ENCODE assay signal across 8 cellular contexts in the genomic region with DNA sequence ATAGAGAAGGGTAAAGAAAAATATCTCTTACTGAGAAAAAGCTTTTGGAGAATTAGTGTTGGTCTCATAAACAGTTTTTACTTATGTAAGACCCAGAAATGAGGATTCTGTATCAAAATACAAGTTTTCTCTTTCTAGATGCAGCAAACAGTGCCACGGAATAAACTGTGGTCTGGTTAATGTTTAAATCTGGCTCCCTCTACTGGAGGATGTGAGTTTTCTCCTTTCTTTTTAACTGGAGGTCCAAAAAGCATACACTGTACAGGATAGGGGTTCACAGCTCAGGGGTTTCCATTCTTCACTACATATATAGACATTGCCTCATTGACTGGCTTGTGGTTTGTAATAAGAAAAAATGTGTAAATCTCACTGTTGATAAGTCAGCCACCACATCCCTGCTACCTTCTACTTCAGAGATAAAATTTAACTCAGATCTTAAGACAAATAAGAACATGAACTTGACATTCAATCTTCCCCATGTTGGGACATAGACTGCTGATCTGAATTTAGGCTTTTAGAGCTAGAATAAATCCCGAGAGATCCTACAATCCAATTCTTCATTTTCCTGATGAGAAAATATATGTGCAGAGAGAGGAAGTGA.
DNase-seq lines count a peak whose midpoint lies in the region; ATAC-seq and TF ChIP-seq lines count a peak whose summit lies in the region.

No MANE protein-coding gene starts in this region.

- H3K9ac ChIP-seq in GM23248 = no peak overlapping the region

- WGBS in GM23248 (ENCODE audit: low coverage in 1 of 2, low lambda C conversion rate in 2 of 2, missing lambda C conversion rate in 2 of 2), 2 experiments = 3 to 7% methylated on average over 2 of the region's 2 CpGs

- in situ Hi-C loops in GM23248 (cut with MboI) = no loop called here

- no peaks in the 10 kb centered on the region for H3K36me3 ChIP-seq in GM23248 (ENCODE audit: low read depth)
- H3K36me3 ChIP-seq in mucosa of descending colon (ENCODE audit: low read depth) = no peaks in the 10 kb centered on the region

- ATAC-seq in mucosa of descending colon = peak; percentile 65
- no peak for ATAC-seq in HG02840 (IDR thresholded peaks at IDR 0.05; ENCODE audit: low FRiP score, unreplicated experiment)

- peaks cover 18% of the 10 kb centered on the region for H3K27me3 Mint-ChIP-seq in activated CD4-positive, alpha-beta T cell treated with anti-CD3 and anti-CD28 coated beads, Interleukin-2, amount 10 ng/mL, durations not matched to agents 24 days and 14 days
- no peaks in the 10 kb centered on the region for H3K27me3 Mint-ChIP-seq in endothelial cell (ENCODE audit: unreplicated experiment)

- no peaks in the 10 kb centered on the region for H3K4me1 Mint-ChIP-seq in activated CD4-positive, alpha-beta T cell treated with anti-CD3 and anti-CD28 coated beads, Interleukin-2, amount 10 ng/mL, durations not matched to agents 24 days and 14 days
- no peaks in the 10 kb centered on the region for H3K4me1 Mint-ChIP-seq in endothelial cell (ENCODE audit: unreplicated experiment)

- no peaks in the 10 kb centered on the region for H4K20me1 ChIP-seq in GM23248 (ENCODE audit: insufficient read depth)

- no peaks in the 10 kb centered on the region for H3K36me3 Mint-ChIP-seq in activated CD4-positive, alpha-beta T cell treated with anti-CD3 and anti-CD28 coated beads, Interleukin-2, amount 10 ng/mL, durations not matched to agents 24 days and 14 days (ENCODE audit: low read depth)
- no peaks in the 10 kb centered on the region for H3K36me3 Mint-ChIP-seq in endothelial cell (ENCODE audit: low read depth, unreplicated experiment)

- H3K79me2 ChIP-seq in GM23248 (ENCODE audit: insufficient read depth) = no peaks in the 10 kb centered on the region

- H3K4me2 ChIP-seq in GM23248 (ENCODE audit: unreplicated experiment) = no peak overlapping the region

- no peaks in the 10 kb centered on the region for H3K9me2 ChIP-seq in GM23248 (ENCODE audit: insufficient read depth)

- no peaks in the 10 kb centered on the region for H3K27me3 ChIP-seq in GM23248 (replicated peaks; ENCODE audit: insufficient read depth)

- intact Hi-C loops in activated CD4-positive, alpha-beta T cell treated with anti-CD3 and anti-CD28 coated beads, Interleukin-2, amount 10 ng/mL, durations not matched to agents 24 days and 14 days (cut with micrococcal nuclease) = loop anchor here (1.0 to 2.0 kb wide), 3 partner anchors 111 to 496 kb away; a partner anchor contains a TSS
- intact Hi-C loops in mucosa of descending colon (cut with DNase I, micrococcal nuclease) = no loop called here

- H3K4me1 ChIP-seq in GM23248 (ENCODE audit: insufficient read depth) = peaks cover 19% of the 10 kb centered on the region
- no peaks in the 10 kb centered on the region for H3K4me1 ChIP-seq in mucosa of descending colon (ENCODE audit: low read depth)

- H3K4me3 Mint-ChIP-seq in activated CD4-positive, alpha-beta T cell treated with anti-CD3 and anti-CD28 coated beads, Interleukin-2, amount 10 ng/mL, durations not matched to agents 24 days and 14 days = no peak overlapping the region
- H3K4me3 Mint-ChIP-seq in endothelial cell (ENCODE audit: unreplicated experiment) = no peak overlapping the region

- TF ChIP-seq CTCF in LNCAP (IDR thresholded peaks at IDR 0.05) (peak; percentile 78), endothelial cell (IDR thresholded peaks at IDR 0.05; ENCODE audit: unreplicated experiment) (peak; percentile 67), mucosa of descending colon (IDR thresholded peaks at IDR 0.05) (peak; percentile 21)

- H3F3A ChIP-seq in GM23248 (ENCODE audit: insufficient read depth) = peaks cover 14% of the 10 kb centered on the region; the same call in 1 of the 2 replicates

- H3K4me3 ChIP-seq in GM23248 = no peak overlapping the region
- H3K4me3 ChIP-seq in mucosa of descending colon = no peak overlapping the region

- 0 out of 2 replicates have a peak overlapping the region, but pooled peaks have one; percentile 19 for H2AFZ ChIP-seq in GM23248

- no peak overlapping the region for H3K27ac Mint-ChIP-seq in activated CD4-positive, alpha-beta T cell treated with anti-CD3 and anti-CD28 coated beads, Interleukin-2, amount 10 ng/mL, durations not matched to agents 24 days and 14 days
- H3K27ac Mint-ChIP-seq in endothelial cell (ENCODE audit: unreplicated experiment) = no peak overlapping the region

- DNase-seq in activated CD4-positive, alpha-beta T cell treated with anti-CD3 and anti-CD28 coated beads, Interleukin-2, amount 10 ng/mL, durations not matched to agents 24 days and 14 days = peak; percentile 68
- no peak for DNase-seq in activated CD4-positive, alpha-beta T cell treated with anti-CD3 and anti-CD28 coated beads for 1 hour
- DNase-seq in GM23248 (peak; percentile 83), RPMI8226 (peak; percentile 55), endothelial cell (ENCODE audit: low spot score) (no peak), mucosa of descending colon (peak in 1 of 3 donors; percentile 14)

- H3K9me3 ChIP-seq in GM23248 (ENCODE audit: low read depth) (no peaks in the 10 kb centered on the region), mucosa of descending colon (no peaks in the 10 kb centered on the region)

- no peak overlapping the region for H3K27ac ChIP-seq in GM23248

- no peaks in the 10 kb centered on the region for H3K9me3 Mint-ChIP-seq in activated CD4-positive, alpha-beta T cell treated with anti-CD3 and anti-CD28 coated beads, Interleukin-2, amount 10 ng/mL, durations not matched to agents 24 days and 14 days
- no peaks in the 10 kb centered on the region for H3K9me3 Mint-ChIP-seq in endothelial cell (ENCODE audit: unreplicated experiment)

Comparison
In these comparisons a context has a peak if more than half of its experiments do, and no peak if none do; other contexts are left out.
1. DNase-seq: peak in activated CD4-positive, alpha-beta T cell treated with anti-CD3 and anti-CD28 coated beads, Interleukin-2, amount 10 ng/mL, durations not matched to agents 24 days and 14 days (single experiment), GM23248 (single experiment) and RPMI8226 (single experiment); none in activated CD4-positive, alpha-beta T cell treated with anti-CD3 and anti-CD28 coated beads for 1 hour (single experiment) and endothelial cell (single experiment).
2. CTCF ChIP-seq: peak in every context shown above with its lines; median percentile 78 in LNCAP; 67 in endothelial cell; 21 in mucosa of descending colon.